8 cellular contexts compared by ENCODE assay signal in genomic region chr3:116445291-116445841, GRCh38. TPM values are rescaled to one million over a fixed set of nuclear protein-coding genes. Genes with fewer than 3 reads are reported as not detected.
DNase-seq lines count a peak whose midpoint lies in the region; ATAC-seq, FAIRE-seq and TF ChIP-seq lines count a peak whose summit lies in the region.

LSAMP (minus strand) TSS chr3:116445487.

- no peak within 1 kb of the TSS for H3K27ac Mint-ChIP-seq in activated CD8-positive, alpha-beta T cell treated with anti-CD3 and anti-CD28 coated beads for 36 hours

- CTCF ChIA-PET in activated CD8-positive, alpha-beta T cell treated with anti-CD3 and anti-CD28 coated beads for 36 hours (lab: Charles Lee): no interaction called here

- POLR2A ChIA-PET in activated CD8-positive, alpha-beta T cell treated with anti-CD3 and anti-CD28 coated beads for 36 hours (lab: Charles Lee): no interaction called here

- no peak for FAIRE-seq in kidney (lab: Jason Lieb, UNC)

- no peaks in the 10 kb centered on the region for H3K9me3 Mint-ChIP-seq in activated CD8-positive, alpha-beta T cell treated with anti-CD3 and anti-CD28 coated beads for 36 hours

- H3K9me3 ChIP-seq in kidney (ENCODE audit: control insufficient read depth in 1 of 2, low read length in 2 of 2) (no peaks in the 10 kb centered on the region), thoracic aorta (no peaks in the 10 kb centered on the region)

- TF ChIP-seq CTCF in brain microvascular endothelial cell (IDR thresholded peaks at IDR 0.05; ENCODE audit: low read depth, low read length, missing control alignments): no peak
- TF ChIP-seq CTCF in kidney (IDR thresholded peaks at IDR 0.05; ENCODE audit: borderline replicate concordance, extremely low read depth, insufficient read depth): no peak
- no peak for TF ChIP-seq CTCF in thoracic aorta (IDR thresholded peaks at IDR 0.05)
- TF ChIP-seq CTCF in activated CD8-positive, alpha-beta T cell treated with anti-CD3 and anti-CD28 coated beads for 36 hours (IDR thresholded peaks at IDR 0.05): no peak

- no peaks in the 10 kb centered on the region for H3K4me1 Mint-ChIP-seq in activated CD8-positive, alpha-beta T cell treated with anti-CD3 and anti-CD28 coated beads for 36 hours (ENCODE audit: low read depth)

- in situ Hi-C loops in brain microvascular endothelial cell (cut with HindIII; ENCODE audit: low pct_ligation_motif_present, low sequenced_read_pairs): no loop called here

- no peak within 1 kb of the TSS for H3K4me3 Mint-ChIP-seq in activated CD8-positive, alpha-beta T cell treated with anti-CD3 and anti-CD28 coated beads for 36 hours

- intact Hi-C loops in kidney (cut with DNase I): no loop called here
- intact Hi-C loops in activated CD8-positive, alpha-beta T cell treated with anti-CD3 and anti-CD28 coated beads for 36 hours (cut with micrococcal nuclease): no loop called here

- H3K36me3 Mint-ChIP-seq in activated CD8-positive, alpha-beta T cell treated with anti-CD3 and anti-CD28 coated beads for 36 hours (ENCODE audit: low read depth): no peaks in the 10 kb centered on the region

- H3K4me1 ChIP-seq in kidney (ENCODE audit: control insufficient read depth in 1 of 2, insufficient read depth in 1 of 2, low read depth in 1 of 2, low read length in 2 of 2): no peaks in the 10 kb centered on the region
- no peaks in the 10 kb centered on the region for H3K4me1 ChIP-seq in thoracic aorta (ENCODE audit: control insufficient read depth in 1 of 2, low read depth in 2 of 2)

- H3K27me3 Mint-ChIP-seq in activated CD8-positive, alpha-beta T cell treated with anti-CD3 and anti-CD28 coated beads for 36 hours: peaks cover 12% of the 10 kb centered on the region

- H3K4me3 ChIP-seq in brain microvascular endothelial cell (ENCODE audit: low read depth, low read length) (peak within 1 kb of the TSS; percentile 70), kidney (ENCODE audit: low read length in 2 of 2) (peak within 1 kb of the TSS; percentile 32 to 37), thoracic aorta (peak within 1 kb of the TSS; percentile 30)

- H3K27ac ChIP-seq in brain microvascular endothelial cell (no peak within 1 kb of the TSS), kidney (ENCODE audit: low read depth in 2 of 2, low read length in 2 of 2) (no peak within 1 kb of the TSS), thoracic aorta (no peak within 1 kb of the TSS)

- no peak within 1 kb of the TSS for H3K9ac ChIP-seq in kidney (ENCODE audit: low read length in 2 of 2)

- no peak for ATAC-seq in thoracic aorta (ENCODE audit: insufficient number of reproducible peaks, low FRiP score, low read depth)
- ATAC-seq in HG02870 (IDR thresholded peaks at IDR 0.05; ENCODE audit: unreplicated experiment): no peak
- ATAC-seq in HG02678 (IDR thresholded peaks at IDR 0.05; ENCODE audit: unreplicated experiment): no peak
- ATAC-seq in activated CD8-positive, alpha-beta T cell treated with anti-CD3 and anti-CD28 coated beads for 36 hours: no peak

- no peaks in the 10 kb centered on the region for H3K27me3 ChIP-seq in brain microvascular endothelial cell (replicated peaks)
- no peaks in the 10 kb centered on the region for H3K27me3 ChIP-seq in thoracic aorta (replicated peaks; ENCODE audit: insufficient read depth)

- DNase-seq in NCI-H1436 (lab: John Stamatoyannopoulos, UW) (peak; percentile 70), brain microvascular endothelial cell (no peak), kidney (peak; percentile 52), thoracic aorta (ENCODE audit: low spot score) (no peak), amniotic stem cell (lab: John Stamatoyannopoulos, UW) (no peak)
- DNase-seq in activated CD8-positive, alpha-beta T cell treated with anti-CD3 and anti-CD28 coated beads for 36 hours: no peak

- no peaks in the 10 kb centered on the region for H3K36me3 ChIP-seq in brain microvascular endothelial cell (replicated peaks)
- no peaks in the 10 kb centered on the region for H3K36me3 ChIP-seq in kidney (ENCODE audit: control insufficient read depth in 1 of 2, insufficient read depth in 2 of 2, low read length in 2 of 2)
- no peaks in the 10 kb centered on the region for H3K36me3 ChIP-seq in thoracic aorta

RNA-seq across cellular contexts. Expression of gene LSAMP, which starts in this region (rescaled TPM):
- total RNA-seq in kidney: 3.5 TPM
- 1.4 TPM for polyA plus RNA-seq in kidney (ENCODE audit: insufficient read depth, low read depth, low replicate concordance)
- 1 to 10 TPM; 1.9 to 5.4 TPM for total RNA-seq in thoracic aorta
- total RNA-seq in activated CD8-positive, alpha-beta T cell treated with anti-CD3 and anti-CD28 coated beads for 36 hours: not detected

Comparison
In these comparisons a context has a peak if more than half of its experiments do, and no peak if none do; other contexts are left out.
1. DNase-seq: peak in NCI-H1436 (single experiment) and kidney (single experiment); none in brain microvascular endothelial cell (single experiment), thoracic aorta (single experiment), amniotic stem cell (single experiment) and activated CD8-positive, alpha-beta T cell treated with anti-CD3 and anti-CD28 coated beads for 36 hours (single experiment).
2. Peak in every context shown above with its lines, with median percentiles within 50 percentile points of each other: H3K4me3 ChIP-seq.